In genomic region chr22:20433686-20434241, GRCh38 we compare ENCODE assay signal across 16 cellular contexts.
"Had no signal": no experiment of that assay in that cellular context is flagged by ENCODE, and none has a peak within 500 bp of the region (broad histone marks: within the 10 kb centered on the region; RNA-seq: fewer than 3 reads in every experiment).

No MANE protein-coding gene starts in this region.

- H3K27ac ChIP-seq: adrenal gland, neutrophil, psoas muscle, suprapubic skin, upper lobe of left lung, VCaP had no signal

- H3K4me3 ChIP-seq: adrenal gland, psoas muscle, suprapubic skin, upper lobe of left lung had no signal

- ATAC-seq: psoas muscle; stimulated activated naive CD8-positive, alpha-beta T cell treated with anti-CD3 and anti-CD28 coated beads, Interleukin-15, Interleukin-2, amounts not matched to agents 100 U/mL and 50 U/mL, for 24 hours had no signal

- H3K9me3 ChIP-seq: adrenal gland, neutrophil, psoas muscle, suprapubic skin, upper lobe of left lung had no signal

- H3K4me3 Mint-ChIP-seq: activated T-helper 1 cell treated with anti-CD3 and anti-CD28 coated beads, Interleukin-12 subunit alpha, Interleukin-12 subunit beta, Interleukin-2, Interleukin-4 antibody, amounts not matched to agents 30 ng/mL and 10 ng/mL and 1 ng/mL, durations not matched to agents 14 hours and 24 hours and 36 hours had no signal

- DNase-seq: activated CD4-positive, alpha-beta T cell treated with anti-CD3 and anti-CD28 coated beads for 48 hours; activated naive CD4-positive, alpha-beta T cell; adrenal gland; central memory CD4-positive, alpha-beta T cell; cortex of kidney; effector CD8-positive, alpha-beta T cell; stimulated activated CD4-positive, alpha-beta T cell treated with anti-CD3 and anti-CD28 coated beads, Interleukin-4, amount 100 ng/mL, for 1 hour; stimulated activated CD8-positive, alpha-beta memory T cell treated with anti-CD3 and anti-CD28 coated beads, Interleukin-4, amount 100 ng/mL, for 48 hours; stimulated activated naive CD8-positive, alpha-beta T cell treated with anti-CD3 and anti-CD28 coated beads, Interleukin-15, Interleukin-2, amounts not matched to agents 100 U/mL and 50 U/mL, for 24 hours; T1000 had no signal

- H3K27ac Mint-ChIP-seq: activated T-helper 1 cell treated with anti-CD3 and anti-CD28 coated beads, Interleukin-12 subunit alpha, Interleukin-12 subunit beta, Interleukin-2, Interleukin-4 antibody, amounts not matched to agents 30 ng/mL and 10 ng/mL and 1 ng/mL, durations not matched to agents 14 hours and 24 hours and 36 hours had no signal

- H3K9me3 Mint-ChIP-seq: activated T-helper 1 cell treated with anti-CD3 and anti-CD28 coated beads, Interleukin-12 subunit alpha, Interleukin-12 subunit beta, Interleukin-2, Interleukin-4 antibody, amounts not matched to agents 30 ng/mL and 10 ng/mL and 1 ng/mL, durations not matched to agents 14 hours and 24 hours and 36 hours had no signal

- H3K36me3 ChIP-seq: adrenal gland, neutrophil had no signal
